8 cellular contexts compared by ENCODE assay signal in the genomic region with DNA sequence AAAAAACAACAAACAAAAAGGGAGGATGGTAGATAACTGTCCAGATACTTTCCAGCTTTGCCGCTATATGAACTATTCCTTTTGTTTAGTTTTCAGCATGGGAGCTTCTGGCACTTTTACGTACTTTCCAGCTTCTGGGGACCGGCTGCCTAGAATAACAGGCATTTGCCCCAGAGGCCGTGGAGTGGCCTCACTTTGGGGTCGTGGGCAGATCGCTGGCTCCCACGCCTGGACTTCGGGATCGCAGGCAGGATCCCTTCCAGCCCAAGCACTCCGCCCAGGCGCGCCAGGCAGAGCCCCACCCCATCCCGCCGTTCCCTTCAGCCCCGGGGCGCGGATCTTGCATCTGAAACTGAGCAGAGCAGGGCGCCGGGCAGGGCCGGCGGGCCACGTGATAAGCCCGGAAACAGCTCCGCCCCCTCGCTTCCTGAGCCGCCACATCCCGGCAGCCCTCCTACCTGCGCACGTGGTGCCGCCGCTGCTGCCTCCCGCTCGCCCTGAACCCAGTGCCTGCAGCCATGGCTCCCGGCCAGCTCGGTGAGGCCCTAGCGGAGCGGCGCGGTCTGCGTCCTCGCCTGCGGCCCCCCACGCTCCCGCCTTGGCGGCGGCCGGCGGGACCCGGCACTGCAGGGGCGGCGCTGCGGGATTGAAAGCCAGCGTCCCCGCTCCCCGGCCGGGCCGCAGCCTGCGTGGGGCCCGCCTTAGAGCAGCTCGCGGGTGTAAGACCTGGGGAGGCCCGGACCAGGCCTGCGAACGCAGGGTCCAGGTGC. TPM values are rescaled to one million over a fixed set of nuclear protein-coding genes. Genes with fewer than 3 reads are reported as not detected.
A peak's percentile ranks its signal among the peaks of the same experiment; 100 is the strongest.
DNase-seq lines count a peak whose midpoint lies in the region; ATAC-seq, FAIRE-seq and TF ChIP-seq lines count a peak whose summit lies in the region.

Gene ATIC, plus strand, starts transcription at position 435 of the 770 bp plus-strand sequence. Its CDS starts 84 bp downstream, at position 519.

- peaks cover 10% of the 10 kb centered on the region for H3K4me1 ChIP-seq in OCI-LY3 (ENCODE audit: low read length)
- H3K4me1 ChIP-seq in endothelial cell of umbilical vein (ENCODE audit: control insufficient read depth, extremely low read depth, insufficient read depth, low read length) = peaks cover 10% of the 10 kb centered on the region

- ATAC-seq in GM21515 (IDR thresholded peaks at IDR 0.05; ENCODE audit: unreplicated experiment) = peak; percentile 99

- H2AFZ ChIP-seq in OCI-LY3 (ENCODE audit: low read depth, low read length) (peak within 1 kb of the TSS; percentile 74), endothelial cell of umbilical vein (ENCODE audit: low read depth, low read length) (peak within 1 kb of the TSS; percentile 67)

- dilution Hi-C loops in endothelial cell of umbilical vein (cut with MboI; ENCODE audit: extremely low pct_ligation_motif_present, low sequenced_read_pairs) = no loop called here

- no peaks in the 10 kb centered on the region for H3K9me1 ChIP-seq in endothelial cell of umbilical vein (replicated peaks; ENCODE audit: control insufficient read depth, extremely low read depth, insufficient read depth, low read length)

- intact Hi-C loops in endothelial cell of umbilical vein (cut with micrococcal nuclease) = loop anchor here (2.0 kb wide), 1 partner anchor 501 kb away; no protein-coding TSS in a partner anchor

- H3K9me3 ChIP-seq in OCI-LY3 (ENCODE audit: insufficient read depth, low read length) (no peaks in the 10 kb centered on the region), endothelial cell of umbilical vein (replicated peaks; ENCODE audit: control insufficient read depth, insufficient read depth, low read length) (no peaks in the 10 kb centered on the region)

- peaks cover 24% of the 10 kb centered on the region for H3K36me3 ChIP-seq in OCI-LY3 (replicated peaks; ENCODE audit: low read depth, low read length)
- H3K36me3 ChIP-seq in endothelial cell of umbilical vein (ENCODE audit: control insufficient read depth in 2 of 2, extremely low read depth in 1 of 2, insufficient read depth in 2 of 2, low read length in 2 of 2) = no peaks in the 10 kb centered on the region

- H3K4me2 ChIP-seq in OCI-LY3 (ENCODE audit: low read length) (peak within 1 kb of the TSS; percentile 94), endothelial cell of umbilical vein (ENCODE audit: insufficient read depth, low read length) (peak within 1 kb of the TSS; percentile 78)

- POLR2A ChIA-PET in endothelial cell of umbilical vein (lab: Charles Lee) = no interaction called here

- DNase-seq in D341Med (ENCODE audit: low spot score) = peak; percentile 93
- DNase-seq in HuH-7 (ENCODE audit: low spot score) = peak; percentile 88
- DNase-seq in activated T-cell treated with anti-CD3 and anti-CD28 coated beads for 1 hour (ENCODE audit: low read depth) = peak; percentile 83
- DNase-seq in endothelial cell of umbilical vein (ENCODE audit: low read depth, low spot score) = peak; percentile 88
- peak; percentile 87 for DNase-seq in middle frontal gyrus (ENCODE audit: extremely low spot score, low spot score)
- DNase-seq in stimulated activated CD8-positive, alpha-beta memory T cell treated with anti-CD3 and anti-CD28 coated beads, Interleukin-2, amount 100 ng/mL, for 48 hours (ENCODE audit: low read depth in 2 of 2) = peak; percentile 88

- TF ChIP-seq CTCF in OCI-LY3 (IDR thresholded peaks at IDR 0.05; ENCODE audit: low read depth, low read length) (no peak), endothelial cell of umbilical vein (IDR thresholded peaks at IDR 0.05; ENCODE audit: extremely low read depth in 1 of 2, insufficient read depth in 1 of 2, low read depth in 1 of 2, low read length in 2 of 2) (no peak)

- H3K79me2 ChIP-seq in OCI-LY3 (ENCODE audit: low read length) = peaks cover 47% of the 10 kb centered on the region
- H3K79me2 ChIP-seq in endothelial cell of umbilical vein (ENCODE audit: control insufficient read depth, insufficient read depth, low read length) = peaks cover 5% of the 10 kb centered on the region

- H4K20me1 ChIP-seq in OCI-LY3 (ENCODE audit: insufficient read depth, low read length) = no peaks in the 10 kb centered on the region
- H4K20me1 ChIP-seq in endothelial cell of umbilical vein (replicated peaks; ENCODE audit: control insufficient read depth, extremely low read depth, insufficient read depth, low read length) = no peaks in the 10 kb centered on the region

- peak within 1 kb of the TSS; percentile 98 for H3K4me3 ChIP-seq in OCI-LY3 (ENCODE audit: low read length)
- peak within 1 kb of the TSS; percentile 52 to 67 (median 67) for H3K4me3 ChIP-seq in endothelial cell of umbilical vein (replicated peaks in 1 of 3; ENCODE audit: insufficient read depth in 1 of 3, low read depth in 1 of 3, low read length in 3 of 3)

- CTCF ChIA-PET in endothelial cell of umbilical vein (lab: Charles Lee) = interaction anchor here (0.7 to 1.1 kb wide), 4 partner anchors 72 to 619 kb away, joined by 3 read pairs; no protein-coding TSS in a partner anchor

- peak; percentile 77 for TF ChIP-seq POLR2A in endothelial cell of umbilical vein (IDR thresholded peaks at IDR 0.05; ENCODE audit: low read depth, low read length)

- H3K9ac ChIP-seq in OCI-LY3 (ENCODE audit: low read length) (peak within 1 kb of the TSS; percentile 94), endothelial cell of umbilical vein (replicated peaks; ENCODE audit: extremely low read depth, insufficient read depth, low read length) (peak within 1 kb of the TSS; percentile 87)

- H3K27ac ChIP-seq in OCI-LY3 (ENCODE audit: low read length) (peak within 1 kb of the TSS; percentile 58), endothelial cell of umbilical vein (ENCODE audit: insufficient read depth, low read depth, low read length) (peak within 1 kb of the TSS; percentile 63)

- FAIRE-seq in endothelial cell of umbilical vein (lab: Jason Lieb, UNC) = peak; percentile 91

- BruUV-seq in endothelial cell of umbilical vein (replicated peaks; lab: Mats Ljungman, UMichigan) = TSS peak; percentile 66

- no peaks in the 10 kb centered on the region for H3K27me3 ChIP-seq in OCI-LY3 (ENCODE audit: low read depth, low read length)
- H3K27me3 ChIP-seq in endothelial cell of umbilical vein (ENCODE audit: control insufficient read depth in 2 of 2, insufficient read depth in 2 of 2, low read length in 2 of 2) = no peaks in the 10 kb centered on the region

TF ChIP-seq in endothelial cell of umbilical vein, 7 proteins besides CTCF, POLR2A, EP300 and RAD21:
- TF ChIP-seq GATA2 (IDR thresholded peaks at IDR 0.05; ENCODE audit: insufficient read depth, insufficient read length, low read depth, low read length) (no peak), JUN (IDR thresholded peaks at IDR 0.05; ENCODE audit: borderline replicate concordance, insufficient read depth, insufficient read length, low read depth) (no peak), POLR2AphosphoS5 (IDR thresholded peaks at IDR 0.05; ENCODE audit: insufficient read depth, low read depth, low read length) (peak; percentile 96), MYC (IDR thresholded peaks at IDR 0.05; ENCODE audit: low read depth, low read length) (peak; percentile 99), FOS (IDR thresholded peaks at IDR 0.05; ENCODE audit: borderline replicate concordance, insufficient read depth, low read length) (no peak)
- TF ChIP-seq, protein P1, sequence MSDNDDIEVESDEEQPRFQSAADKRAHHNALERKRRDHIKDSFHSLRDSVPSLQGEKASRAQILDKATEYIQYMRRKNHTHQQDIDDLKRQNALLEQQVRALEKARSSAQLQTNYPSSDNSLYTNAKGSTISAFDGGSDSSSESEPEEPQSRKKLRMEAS (IDR thresholded peaks at IDR 0.05; ENCODE audit: insufficient read depth, insufficient read length) = peak; percentile 97

RNA-seq across cellular contexts. Expression of gene ATIC, which starts in this region (rescaled TPM):
- total RNA-seq in endothelial cell of umbilical vein = 73.9 and 80.2 TPM in 2 replicates
- 23.8 and 29.5 TPM in 2 replicates for polyA plus RNA-seq in endothelial cell of umbilical vein
- 44.5 and 56.5 TPM in 2 replicates for polyA plus RNA-seq in endothelial cell of umbilical vein (2011; cell fraction: cytosol; rRNA removed)
- 61.3 and 77.8 TPM in 2 replicates for polyA plus RNA-seq in endothelial cell of umbilical vein (2011; cell fraction: nucleus; rRNA removed)
- polyA plus RNA-seq in endothelial cell of umbilical vein (2012) = 115 and 144 TPM in 2 replicates
- polyA minus RNA-seq in endothelial cell of umbilical vein = 56.8 and 59.9 TPM in 2 replicates
- 95.6 TPM for polyA minus RNA-seq in endothelial cell of umbilical vein (2011; cell fraction: cytosol; rRNA and poly(A)+ RNA removed)
- 23.1 and 32.7 TPM in 2 replicates for polyA minus RNA-seq in endothelial cell of umbilical vein (2011; cell fraction: nucleus; rRNA and poly(A)+ RNA removed)

Comparison
In these comparisons a context has a peak if more than half of its experiments do, and no peak if none do; other contexts are left out.
1. Peak in every context shown above with its lines: DNase-seq, ATAC-seq, H3K4me3 ChIP-seq and H3K27ac ChIP-seq.